In the genomic region with DNA sequence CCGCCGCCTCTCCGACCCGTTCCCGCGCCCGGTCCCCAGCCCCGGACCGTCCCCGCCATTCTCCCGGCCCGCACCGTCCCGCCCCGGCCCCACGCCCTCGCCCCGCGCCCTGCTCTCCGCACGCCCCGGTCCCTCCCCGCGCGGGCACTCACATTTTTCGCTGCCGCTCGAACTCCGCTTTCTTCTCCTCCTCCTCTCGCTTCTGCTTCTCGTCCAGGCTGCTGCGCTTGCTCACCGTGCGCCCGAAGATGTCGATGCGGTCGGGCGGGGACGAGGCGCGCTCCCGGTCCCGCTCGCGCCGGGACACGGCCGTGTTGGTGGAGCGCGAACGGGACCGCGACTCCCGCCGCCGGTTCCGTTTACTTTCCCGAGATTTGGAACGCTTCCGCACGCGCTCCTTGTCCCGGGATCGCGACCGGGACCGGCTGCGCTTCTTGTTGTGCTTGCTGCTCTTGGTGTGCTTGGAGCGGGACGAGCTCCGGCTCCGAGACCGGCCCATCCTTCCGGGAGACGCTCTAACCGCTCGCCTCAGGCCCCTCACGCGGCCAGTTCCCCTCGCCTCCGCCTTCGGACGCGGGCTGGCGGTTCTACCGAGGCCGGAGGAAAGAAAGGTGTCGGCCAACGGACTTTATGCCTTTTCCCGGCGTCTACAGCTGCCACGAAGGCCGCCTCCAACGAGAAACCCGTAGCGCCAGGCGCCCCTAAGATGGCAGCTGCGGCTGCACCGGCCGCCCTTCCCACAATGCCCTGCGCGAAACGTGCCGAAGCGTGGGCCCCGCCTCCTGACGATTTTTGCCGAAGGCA, we compare ENCODE assay signal across 1 cellular context.
A peak's percentile ranks its signal among the peaks of the same experiment; 100 is the strongest.
TF ChIP-seq lines count a peak whose summit lies in the region.

A gene with protein sequence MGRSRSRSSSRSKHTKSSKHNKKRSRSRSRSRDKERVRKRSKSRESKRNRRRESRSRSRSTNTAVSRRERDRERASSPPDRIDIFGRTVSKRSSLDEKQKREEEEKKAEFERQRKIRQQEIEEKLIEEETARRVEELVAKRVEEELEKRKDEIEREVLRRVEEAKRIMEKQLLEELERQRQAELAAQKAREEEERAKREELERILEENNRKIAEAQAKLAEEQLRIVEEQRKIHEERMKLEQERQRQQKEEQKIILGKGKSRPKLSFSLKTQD (minus strand): TSS at position 717 of the 804 bp plus-strand sequence. CDS start 218 bp downstream, at position 499.

TF ChIP-seq in HEK293, 187 proteins besides CTCF, POLR2A, EP300 and RAD21 (continued from another document and continues in another):
- TF ChIP-seq ZNF354C (tag by site-specific recombination; IDR thresholded peaks at IDR 0.05; ENCODE audit: borderline replicate concordance, low read depth) (no peak), FEZF1 (tag by site-specific recombination; IDR thresholded peaks at IDR 0.05) (no peak), ZNF76 (tag by site-specific recombination; IDR thresholded peaks at IDR 0.05; ENCODE audit: borderline replicate concordance, low read depth) (peak; percentile 85), ZFP41 (tag by site-specific recombination; IDR thresholded peaks at IDR 0.05; ENCODE audit: borderline replicate concordance) (no peak), ZNF701 (tag by site-specific recombination; IDR thresholded peaks at IDR 0.05) (no peak), GLI2 (tag by site-specific recombination; IDR thresholded peaks at IDR 0.05; ENCODE audit: borderline replicate concordance, low read depth) (no peak), SP3 (tag by site-specific recombination; IDR thresholded peaks at IDR 0.05) (peak; percentile 38; the same call in 1 of the 2 replicates), MYNN (tag by site-specific recombination; IDR thresholded peaks at IDR 0.05; ENCODE audit: borderline replicate concordance) (no peak), ZNF311 (tag by site-specific recombination; IDR thresholded peaks at IDR 0.05; ENCODE audit: borderline replicate concordance) (no peak), ZNF600 (tag by site-specific recombination; IDR thresholded peaks at IDR 0.05) (peak; percentile 22; the same call in 1 of the 2 replicates), TCF7L2 (IDR thresholded peaks at IDR 0.05; ENCODE audit: borderline replicate concordance, low read depth, low read length) (no peak), ZNF23 (tag by site-specific recombination; IDR thresholded peaks at IDR 0.05; ENCODE audit: borderline replicate concordance) (no peak), ZNF521 (tag by site-specific recombination; IDR thresholded peaks at IDR 0.05) (no peak), TRIM28 (IDR thresholded peaks at IDR 0.05; ENCODE audit: borderline replicate concordance, low read length) (no peak), KLF1 (tag by site-specific recombination; IDR thresholded peaks at IDR 0.05) (peak; percentile 25; the same call in 1 of the 2 replicates), ZNF747 (tag by site-specific recombination; IDR thresholded peaks at IDR 0.05) (no peak), ZNF623 (tag by site-specific recombination; IDR thresholded peaks at IDR 0.05) (no peak), ZNF394 (tag by site-specific recombination; IDR thresholded peaks at IDR 0.05; ENCODE audit: borderline replicate concordance) (no peak), ZNF664 (tag by site-specific recombination; IDR thresholded peaks at IDR 0.05) (no peak), ZNF571 (tag by site-specific recombination; IDR thresholded peaks at IDR 0.05) (no peak), HOXC10 (CRISPR knock-in tag; IDR thresholded peaks at IDR 0.05) (no peak), ZNF37A (tag by site-specific recombination; IDR thresholded peaks at IDR 0.05) (no peak), ZNF544 (tag by site-specific recombination; IDR thresholded peaks at IDR 0.05) (no peak), ZNF473 (tag by site-specific recombination; IDR thresholded peaks at IDR 0.05) (no peak), ZXDB (tag by site-specific recombination; IDR thresholded peaks at IDR 0.05) (0 out of 2 replicates have a peak, but pooled peaks have one; percentile 35), ZBTB20 (tag by site-specific recombination; IDR thresholded peaks at IDR 0.05) (peak; percentile 59; the same call in 1 of the 2 replicates), ZNF558 (tag by site-specific recombination; IDR thresholded peaks at IDR 0.05) (no peak), HOXA7 (CRISPR knock-in tag; IDR thresholded peaks at IDR 0.05; ENCODE audit: borderline replicate concordance) (no peak), BCL11B (tag by site-specific recombination; IDR thresholded peaks at IDR 0.05; ENCODE audit: low read depth) (no peak), ZBTB48 (tag by site-specific recombination; IDR thresholded peaks at IDR 0.05) (no peak), ZNF660 (tag by site-specific recombination; IDR thresholded peaks at IDR 0.05) (0 out of 2 replicates have a peak, but pooled peaks have one; percentile 30), ZNF133 (tag by site-specific recombination; IDR thresholded peaks at IDR 0.05) (no peak), SALL2 (tag by site-specific recombination; IDR thresholded peaks at IDR 0.05; ENCODE audit: borderline replicate concordance) (no peak)
- TF ChIP-seq, protein P1, sequence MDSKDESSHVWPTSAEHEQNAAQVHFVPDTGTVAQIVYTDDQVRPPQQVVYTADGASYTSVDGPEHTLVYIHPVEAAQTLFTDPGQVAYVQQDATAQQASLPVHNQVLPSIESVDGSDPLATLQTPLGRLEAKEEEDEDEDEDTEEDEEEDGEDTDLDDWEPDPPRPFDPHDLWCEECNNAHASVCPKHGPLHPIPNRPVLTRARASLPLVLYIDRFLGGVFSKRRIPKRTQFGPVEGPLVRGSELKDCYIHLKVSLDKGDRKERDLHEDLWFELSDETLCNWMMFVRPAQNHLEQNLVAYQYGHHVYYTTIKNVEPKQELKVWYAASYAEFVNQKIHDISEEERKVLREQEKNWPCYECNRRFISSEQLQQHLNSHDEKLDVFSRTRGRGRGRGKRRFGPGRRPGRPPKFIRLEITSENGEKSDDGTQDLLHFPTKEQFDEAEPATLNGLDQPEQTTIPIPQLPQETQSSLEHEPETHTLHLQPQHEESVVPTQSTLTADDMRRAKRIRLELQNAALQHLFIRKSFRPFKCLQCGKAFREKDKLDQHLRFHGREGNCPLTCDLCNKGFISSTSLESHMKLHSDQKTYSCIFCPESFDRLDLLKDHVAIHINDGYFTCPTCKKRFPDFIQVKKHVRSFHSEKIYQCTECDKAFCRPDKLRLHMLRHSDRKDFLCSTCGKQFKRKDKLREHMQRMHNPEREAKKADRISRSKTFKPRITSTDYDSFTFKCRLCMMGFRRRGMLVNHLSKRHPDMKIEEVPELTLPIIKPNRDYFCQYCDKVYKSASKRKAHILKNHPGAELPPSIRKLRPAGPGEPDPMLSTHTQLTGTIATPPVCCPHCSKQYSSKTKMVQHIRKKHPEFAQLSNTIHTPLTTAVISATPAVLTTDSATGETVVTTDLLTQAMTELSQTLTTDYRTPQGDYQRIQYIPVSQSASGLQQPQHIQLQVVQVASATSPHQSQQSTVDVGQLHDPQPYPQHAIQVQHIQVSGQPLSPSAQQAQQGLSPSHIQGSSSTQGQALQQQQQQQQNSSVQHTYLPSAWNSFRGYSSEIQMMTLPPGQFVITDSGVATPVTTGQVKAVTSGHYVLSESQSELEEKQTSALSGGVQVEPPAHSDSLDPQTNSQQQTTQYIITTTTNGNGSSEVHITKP (tag by site-specific recombination; IDR thresholded peaks at IDR 0.05) = no peak
- TF ChIP-seq, protein P2, sequence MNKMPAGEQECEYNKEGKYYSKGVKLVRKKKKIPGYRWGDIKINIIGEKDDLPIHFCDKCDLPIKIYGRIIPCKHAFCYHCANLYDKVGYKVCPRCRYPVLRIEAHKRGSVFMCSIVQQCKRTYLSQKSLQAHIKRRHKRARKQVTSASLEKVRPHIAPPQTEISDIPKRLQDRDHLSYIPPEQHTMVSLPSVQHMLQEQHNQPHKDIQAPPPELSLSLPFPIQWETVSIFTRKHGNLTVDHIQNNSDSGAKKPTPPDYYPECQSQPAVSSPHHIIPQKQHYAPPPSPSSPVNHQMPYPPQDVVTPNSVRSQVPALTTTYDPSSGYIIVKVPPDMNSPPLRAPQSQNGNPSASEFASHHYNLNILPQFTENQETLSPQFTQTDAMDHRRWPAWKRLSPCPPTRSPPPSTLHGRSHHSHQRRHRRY (tag by site-specific recombination; IDR thresholded peaks at IDR 0.05) = no peak
- TF ChIP-seq, protein P3, sequence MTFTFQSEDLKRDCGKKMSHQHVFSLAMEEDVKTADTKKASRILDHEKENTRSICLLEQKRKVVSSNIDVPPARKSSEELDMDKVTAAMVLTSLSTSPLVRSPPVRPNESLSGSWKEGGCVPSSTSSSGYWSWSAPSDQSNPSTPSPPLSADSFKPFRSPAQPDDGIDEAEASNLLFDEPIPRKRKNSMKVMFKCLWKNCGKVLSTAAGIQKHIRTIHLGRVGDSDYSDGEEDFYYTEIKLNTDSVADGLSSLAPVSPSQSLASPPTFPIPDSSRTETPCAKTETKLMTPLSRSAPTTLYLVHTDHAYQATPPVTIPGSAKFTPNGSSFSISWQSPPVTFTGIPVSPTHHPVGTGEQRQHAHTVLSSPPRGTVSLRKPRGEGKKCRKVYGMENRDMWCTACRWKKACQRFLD (tag by site-specific recombination; IDR thresholded peaks at IDR 0.05) = 0 out of 2 replicates have a peak, but pooled peaks have one; percentile 11
- TF ChIP-seq, protein P4, sequence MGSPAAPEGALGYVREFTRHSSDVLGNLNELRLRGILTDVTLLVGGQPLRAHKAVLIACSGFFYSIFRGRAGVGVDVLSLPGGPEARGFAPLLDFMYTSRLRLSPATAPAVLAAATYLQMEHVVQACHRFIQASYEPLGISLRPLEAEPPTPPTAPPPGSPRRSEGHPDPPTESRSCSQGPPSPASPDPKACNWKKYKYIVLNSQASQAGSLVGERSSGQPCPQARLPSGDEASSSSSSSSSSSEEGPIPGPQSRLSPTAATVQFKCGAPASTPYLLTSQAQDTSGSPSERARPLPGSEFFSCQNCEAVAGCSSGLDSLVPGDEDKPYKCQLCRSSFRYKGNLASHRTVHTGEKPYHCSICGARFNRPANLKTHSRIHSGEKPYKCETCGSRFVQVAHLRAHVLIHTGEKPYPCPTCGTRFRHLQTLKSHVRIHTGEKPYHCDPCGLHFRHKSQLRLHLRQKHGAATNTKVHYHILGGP (tag by site-specific recombination; IDR thresholded peaks at IDR 0.05) = no peak
- TF ChIP-seq, protein P5, sequence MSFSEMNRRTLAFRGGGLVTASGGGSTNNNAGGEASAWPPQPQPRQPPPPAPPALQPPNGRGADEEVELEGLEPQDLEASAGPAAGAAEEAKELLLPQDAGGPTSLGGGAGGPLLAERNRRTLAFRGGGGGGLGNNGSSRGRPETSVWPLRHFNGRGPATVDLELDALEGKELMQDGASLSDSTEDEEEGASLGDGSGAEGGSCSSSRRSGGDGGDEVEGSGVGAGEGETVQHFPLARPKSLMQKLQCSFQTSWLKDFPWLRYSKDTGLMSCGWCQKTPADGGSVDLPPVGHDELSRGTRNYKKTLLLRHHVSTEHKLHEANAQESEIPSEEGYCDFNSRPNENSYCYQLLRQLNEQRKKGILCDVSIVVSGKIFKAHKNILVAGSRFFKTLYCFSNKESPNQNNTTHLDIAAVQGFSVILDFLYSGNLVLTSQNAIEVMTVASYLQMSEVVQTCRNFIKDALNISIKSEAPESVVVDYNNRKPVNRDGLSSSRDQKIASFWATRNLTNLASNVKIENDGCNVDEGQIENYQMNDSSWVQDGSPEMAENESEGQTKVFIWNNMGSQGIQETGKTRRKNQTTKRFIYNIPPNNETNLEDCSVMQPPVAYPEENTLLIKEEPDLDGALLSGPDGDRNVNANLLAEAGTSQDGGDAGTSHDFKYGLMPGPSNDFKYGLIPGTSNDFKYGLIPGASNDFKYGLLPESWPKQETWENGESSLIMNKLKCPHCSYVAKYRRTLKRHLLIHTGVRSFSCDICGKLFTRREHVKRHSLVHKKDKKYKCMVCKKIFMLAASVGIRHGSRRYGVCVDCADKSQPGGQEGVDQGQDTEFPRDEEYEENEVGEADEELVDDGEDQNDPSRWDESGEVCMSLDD (tag by site-specific recombination; IDR thresholded peaks at IDR 0.05) = no peak
- TF ChIP-seq, protein P6, sequence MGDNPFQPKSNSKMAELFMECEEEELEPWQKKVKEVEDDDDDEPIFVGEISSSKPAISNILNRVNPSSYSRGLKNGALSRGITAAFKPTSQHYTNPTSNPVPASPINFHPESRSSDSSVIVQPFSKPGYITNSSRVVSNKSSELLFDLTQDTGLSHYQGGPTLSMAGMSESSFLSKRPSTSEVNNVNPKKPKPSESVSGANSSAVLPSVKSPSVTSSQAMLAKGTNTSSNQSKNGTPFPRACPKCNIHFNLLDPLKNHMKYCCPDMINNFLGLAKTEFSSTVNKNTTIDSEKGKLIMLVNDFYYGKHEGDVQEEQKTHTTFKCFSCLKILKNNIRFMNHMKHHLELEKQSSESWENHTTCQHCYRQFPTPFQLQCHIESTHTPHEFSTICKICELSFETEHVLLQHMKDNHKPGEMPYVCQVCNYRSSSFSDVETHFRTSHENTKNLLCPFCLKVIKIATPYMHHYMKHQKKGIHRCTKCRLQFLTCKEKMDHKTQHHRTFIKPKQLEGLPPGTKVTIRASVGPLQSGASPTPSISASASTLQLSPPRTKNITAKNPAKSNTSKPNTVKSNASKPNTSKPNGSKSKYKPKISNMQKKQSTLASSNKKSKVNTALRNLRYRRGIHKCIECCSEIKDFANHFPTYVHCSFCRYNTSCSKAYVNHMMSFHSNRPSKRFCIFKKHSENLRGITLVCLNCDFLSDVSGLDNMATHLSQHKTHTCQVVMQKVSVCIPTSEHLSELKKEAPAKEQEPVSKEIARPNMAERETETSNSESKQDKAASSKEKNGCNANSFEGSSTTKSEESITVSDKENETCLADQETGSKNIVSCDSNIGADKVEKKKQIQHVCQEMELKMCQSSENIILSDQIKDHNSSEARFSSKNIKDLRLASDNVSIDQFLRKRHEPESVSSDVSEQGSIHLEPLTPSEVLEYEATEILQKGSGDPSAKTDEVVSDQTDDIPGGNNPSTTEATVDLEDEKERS (tag by site-specific recombination; IDR thresholded peaks at IDR 0.05) = no peak
- TF ChIP-seq, protein P7, sequence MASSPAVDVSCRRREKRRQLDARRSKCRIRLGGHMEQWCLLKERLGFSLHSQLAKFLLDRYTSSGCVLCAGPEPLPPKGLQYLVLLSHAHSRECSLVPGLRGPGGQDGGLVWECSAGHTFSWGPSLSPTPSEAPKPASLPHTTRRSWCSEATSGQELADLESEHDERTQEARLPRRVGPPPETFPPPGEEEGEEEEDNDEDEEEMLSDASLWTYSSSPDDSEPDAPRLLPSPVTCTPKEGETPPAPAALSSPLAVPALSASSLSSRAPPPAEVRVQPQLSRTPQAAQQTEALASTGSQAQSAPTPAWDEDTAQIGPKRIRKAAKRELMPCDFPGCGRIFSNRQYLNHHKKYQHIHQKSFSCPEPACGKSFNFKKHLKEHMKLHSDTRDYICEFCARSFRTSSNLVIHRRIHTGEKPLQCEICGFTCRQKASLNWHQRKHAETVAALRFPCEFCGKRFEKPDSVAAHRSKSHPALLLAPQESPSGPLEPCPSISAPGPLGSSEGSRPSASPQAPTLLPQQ (tag by site-specific recombination; IDR thresholded peaks at IDR 0.05) = no peak
- TF ChIP-seq, protein P8, sequence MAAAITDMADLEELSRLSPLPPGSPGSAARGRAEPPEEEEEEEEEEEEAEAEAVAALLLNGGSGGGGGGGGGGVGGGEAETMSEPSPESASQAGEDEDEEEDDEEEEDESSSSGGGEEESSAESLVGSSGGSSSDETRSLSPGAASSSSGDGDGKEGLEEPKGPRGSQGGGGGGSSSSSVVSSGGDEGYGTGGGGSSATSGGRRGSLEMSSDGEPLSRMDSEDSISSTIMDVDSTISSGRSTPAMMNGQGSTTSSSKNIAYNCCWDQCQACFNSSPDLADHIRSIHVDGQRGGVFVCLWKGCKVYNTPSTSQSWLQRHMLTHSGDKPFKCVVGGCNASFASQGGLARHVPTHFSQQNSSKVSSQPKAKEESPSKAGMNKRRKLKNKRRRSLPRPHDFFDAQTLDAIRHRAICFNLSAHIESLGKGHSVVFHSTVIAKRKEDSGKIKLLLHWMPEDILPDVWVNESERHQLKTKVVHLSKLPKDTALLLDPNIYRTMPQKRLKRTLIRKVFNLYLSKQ (tag by site-specific recombination; IDR thresholded peaks at IDR 0.05; ENCODE audit: borderline replicate concordance) = no peak
